Comparison of ENCODE assay signal across 12 cellular contexts in genomic region chrX:19342331-19342906, GRCh38. TPM values are rescaled to one million over a fixed set of nuclear protein-coding genes. Genes with fewer than 3 reads are reported as not detected.
A peak's percentile ranks its signal among the peaks of the same experiment; 100 is the strongest.
DNase-seq lines count a peak whose midpoint lies in the region; FAIRE-seq and TF ChIP-seq lines count a peak whose summit lies in the region.
"Had no signal": no experiment of that assay in that cellular context is flagged by ENCODE, and none has a peak within 500 bp of the region (broad histone marks: within the 10 kb centered on the region; RNA-seq: fewer than 3 reads in every experiment).

No MANE protein-coding gene starts in this region.

- in situ Hi-C loops in mammary epithelial cell (cut with MboI; ENCODE audit: low sequenced_read_pairs in 2 of 2) = loop anchor here in 1 of 2 donors (25.0 kb wide), 1 partner anchor 405 kb away; no protein-coding TSS in a partner anchor

- dilution Hi-C loops in mammary epithelial cell (cut with HindIII; ENCODE audit: low sequenced_read_pairs) = loop anchor here (25.0 kb wide), 1 partner anchor 955 kb away; no protein-coding TSS in a partner anchor

- H3K27me3 ChIP-seq in mammary epithelial cell (ENCODE audit: insufficient read depth, low read length) = no peaks in the 10 kb centered on the region
- H3K27me3 ChIP-seq in thyroid gland = no peaks in the 10 kb centered on the region
- H3K27me3 ChIP-seq in suprapubic skin = no peaks in the 10 kb centered on the region

- no peaks in the 10 kb centered on the region for H3K36me3 ChIP-seq in mammary epithelial cell (ENCODE audit: insufficient read depth, low read length)
- peaks cover 5% of the 10 kb centered on the region; the same call in 1 of the 2 replicates for H3K36me3 ChIP-seq in OCI-LY7 (ENCODE audit: insufficient read depth, low read length)
- no peaks in the 10 kb centered on the region for H3K36me3 ChIP-seq in thyroid gland
- H3K36me3 ChIP-seq in suprapubic skin = no peaks in the 10 kb centered on the region

- H4K20me1 ChIP-seq in mammary epithelial cell (ENCODE audit: insufficient read depth, low read length) = no peaks in the 10 kb centered on the region
- peaks cover 5% of the 10 kb centered on the region; the same call in 1 of the 2 replicates for H4K20me1 ChIP-seq in OCI-LY7 (ENCODE audit: insufficient read depth, low read length)

- CTCF ChIA-PET in mammary epithelial cell (lab: Charles Lee; ENCODE audit: low non-redundant PET) (no interaction called here), MCF 10A (lab: Yijun Ruan, JAX) (interaction anchor here (0.7 kb wide), 2 partner anchors 300 to 1645 kb away, joined by 4 to 5 read pairs; no protein-coding TSS in a partner anchor), OCI-LY7 (lab: Charles Lee; ENCODE audit: unreplicated experiment) (no interaction called here)

- H3K4me2 ChIP-seq in mammary epithelial cell (ENCODE audit: insufficient read depth, low read depth, low read length) (no peak overlapping the region), OCI-LY7 (ENCODE audit: low read length) (peak overlapping the region; percentile 95)

- TF ChIP-seq CTCF in mammary epithelial cell (conservative IDR thresholded peaks at IDR 0.05 in 1 of 2, IDR thresholded peaks at IDR 0.05 in 1 of 2; ENCODE audit: extremely low read depth in 1 of 2, insufficient read depth in 1 of 2, low read depth in 1 of 2, low read length in 2 of 2) (no peak), MCF 10A (IDR thresholded peaks at IDR 0.05; ENCODE audit: unreplicated experiment) (no peak), OCI-LY7 (conservative IDR thresholded peaks at IDR 0.05; ENCODE audit: low read length) (no peak), foreskin fibroblast (IDR thresholded peaks at IDR 0.05; ENCODE audit: low read depth, low read length) (no peak), thyroid gland (IDR thresholded peaks at IDR 0.05) (no peak), suprapubic skin (IDR thresholded peaks at IDR 0.05) (no peak)

- peaks cover 7% of the 10 kb centered on the region for H3K4me1 Mint-ChIP-seq in MCF 10A (ENCODE audit: insufficient read depth, unreplicated experiment)

- H3K4me1 ChIP-seq in mammary epithelial cell (ENCODE audit: insufficient read depth, low read length) = peaks cover 5% of the 10 kb centered on the region
- peaks cover 28% of the 10 kb centered on the region for H3K4me1 ChIP-seq in OCI-LY7 (ENCODE audit: insufficient read depth, low read length, poor library complexity, severe bottlenecking)
- no peaks in the 10 kb centered on the region for H3K4me1 ChIP-seq in thyroid gland
- peaks cover 6% of the 10 kb centered on the region for H3K4me1 ChIP-seq in suprapubic skin

- peaks cover 35% of the 10 kb centered on the region for H3K79me2 ChIP-seq in mammary epithelial cell (ENCODE audit: insufficient read depth, low read length)
- peaks cover 34% of the 10 kb centered on the region for H3K79me2 ChIP-seq in OCI-LY7 (ENCODE audit: insufficient read depth, low read depth, low read length)

- H3K9me3 Mint-ChIP-seq in MCF 10A (ENCODE audit: unreplicated experiment) = no peaks in the 10 kb centered on the region
- H3K9me3 Mint-ChIP-seq: GM23338 had no signal

- POLR2A ChIA-PET in MCF 10A (lab: Yijun Ruan, JAX) (interaction anchor here (2.1 kb wide), 1 partner anchor 324 kb away, joined by 5 read pairs; no protein-coding TSS in a partner anchor), OCI-LY7 (lab: Charles Lee) (interaction anchor here (0.6 kb wide), 1 partner anchor 634 kb away, joined by 3 read pairs; no protein-coding TSS in a partner anchor)

- no peaks in the 10 kb centered on the region for H3K36me3 Mint-ChIP-seq in MCF 10A (ENCODE audit: insufficient read depth, unreplicated experiment)

- BruUV-seq in mammary epithelial cell (replicated peaks; lab: Mats Ljungman, UMichigan) (no TSS peak), MCF 10A (replicated peaks; lab: Mats Ljungman, UMichigan) (no TSS peak), OCI-LY7 (replicated peaks; lab: Mats Ljungman, UMichigan) (no TSS peak)

- intact Hi-C loops in mammary epithelial cell (cut with micrococcal nuclease) = no loop called here
- intact Hi-C loops in MCF 10A (cut with micrococcal nuclease) = no loop called here
- intact Hi-C loops in OCI-LY7 (cut with micrococcal nuclease; ENCODE audit: unreplicated experiment) = no loop called here
- intact Hi-C loops in thyroid gland (cut with DNase I) = no loop called here

- no peaks in the 10 kb centered on the region for H3K9me2 ChIP-seq in OCI-LY7 (ENCODE audit: insufficient read depth, low read length)

- H3K4me3 ChIP-seq in mammary epithelial cell (replicated peaks in 1 of 3; ENCODE audit: insufficient read depth in 1 of 3, low read depth in 2 of 3, low read length in 3 of 3) (no peak overlapping the region), OCI-LY7 (ENCODE audit: low read depth, low read length, poor library complexity, severe bottlenecking) (no peak overlapping the region), foreskin fibroblast (ENCODE audit: low read depth in 1 of 2, low read length in 2 of 2) (no peak overlapping the region), thyroid gland (replicated peaks in 1 of 3) (no peak overlapping the region), suprapubic skin (no peak overlapping the region)

- H3K27ac ChIP-seq in mammary epithelial cell (ENCODE audit: insufficient read depth, low read depth, low read length) (no peak overlapping the region), OCI-LY7 (ENCODE audit: low read depth, low read length, poor library complexity, severe bottlenecking) (no peak overlapping the region), thyroid gland (no peak overlapping the region), caudate nucleus (ENCODE audit: low read depth, low read length) (no peak overlapping the region), suprapubic skin (no peak overlapping the region)

- no peak overlapping the region for H3K4me3 Mint-ChIP-seq in MCF 10A (ENCODE audit: unreplicated experiment)

- no peak for TF ChIP-seq POLR2A in thyroid gland (IDR thresholded peaks at IDR 0.05)
- TF ChIP-seq POLR2A in suprapubic skin (IDR thresholded peaks at IDR 0.05) = no peak

- no peak for DNase-seq in mammary epithelial cell
- no peak for DNase-seq in MCF 10A (ENCODE audit: unreplicated experiment)
- peak; percentile 0 for DNase-seq in OCI-LY7 (ENCODE audit: low spot score)
- DNase-seq in foreskin fibroblast = peak; percentile 29 to 67
- DNase-seq in thyroid gland = peak; percentile 28 to 36
- DNase-seq in caudate nucleus (lab: John Stamatoyannopoulos, UW) = no peak
- DNase-seq in urothelium cell line (ENCODE audit: low spot score) = no peak
- no peak for DNase-seq in suprapubic skin (ENCODE audit: low spot score in 2 of 2)
- DNase-seq: amniotic stem cell, mesenchymal stem cell, NCI-H446 treated with DMSO at 0.1 percent for 48 hours had no signal

- TF ChIP-seq EP300 in suprapubic skin (IDR thresholded peaks at IDR 0.05) = no peak

- H2AFZ ChIP-seq in mammary epithelial cell (ENCODE audit: low read depth, low read length) = peak overlapping the region; percentile 83
- H2AFZ ChIP-seq in OCI-LY7 (ENCODE audit: low read length) = peak overlapping the region; percentile 91; the same call in 1 of the 2 replicates

- FAIRE-seq in urothelium cell line (lab: Jason Lieb, UNC) = no peak

- WGBS in mammary epithelial cell (ENCODE audit: low coverage, missing lambda C conversion rate) = 38% methylated on average over 6 of the region's 6 CpGs
- 20 to 24% methylated on average over 6 of the region's 6 CpGs for WGBS in thyroid gland, 2 donors
- 54% methylated on average over 6 of the region's 6 CpGs for WGBS in suprapubic skin

- H3K27me3 Mint-ChIP-seq in MCF 10A (ENCODE audit: insufficient read depth, unreplicated experiment) = no peaks in the 10 kb centered on the region

- no peak overlapping the region for H3K9ac ChIP-seq in mammary epithelial cell (ENCODE audit: insufficient read depth, low read length)

- no peak overlapping the region for H3K27ac Mint-ChIP-seq in MCF 10A (ENCODE audit: low read depth, unreplicated experiment)
- H3K27ac Mint-ChIP-seq: GM23338 had no signal

- H3K9me3 ChIP-seq in mammary epithelial cell (replicated peaks; ENCODE audit: insufficient read depth, low read length) (peaks cover 2% of the 10 kb centered on the region), OCI-LY7 (ENCODE audit: low read length) (no peaks in the 10 kb centered on the region), thyroid gland (no peaks in the 10 kb centered on the region), suprapubic skin (no peaks in the 10 kb centered on the region)

RNA-seq across cellular contexts. Expression of gene PDHA1, which starts 1.3 kb away (rescaled TPM):
- total RNA-seq in mammary epithelial cell (100 to 1,000 TPM in 1 of 2 donors, 10 to 100 TPM in 1; 48.8 to 176 TPM), MCF 10A (2022) (177 and 220 TPM in 2 replicates), OCI-LY7 (2022) (236 and 249 TPM in 2 replicates), thyroid gland (100 to 1,000 TPM; 102 to 131 (median 123) TPM), suprapubic skin (100 to 1,000 TPM in 2 of 4 donors, 10 to 100 TPM in 2; 56.4 to 137 (median 105) TPM)
- polyA plus RNA-seq in mammary epithelial cell = 175 TPM
- 181 TPM for polyA minus RNA-seq in mammary epithelial cell
- 210 and 228 TPM in 2 replicates for total RNA-seq in OCI-LY7 (2014; rRNA removed; shearing (Covaris generic))

Comparison
In these comparisons a context has a peak if more than half of its experiments do, and no peak if none do; other contexts are left out.
1. DNase-seq: peak in OCI-LY7 (single experiment), foreskin fibroblast (2 of 2) and thyroid gland (2 of 2); none in mammary epithelial cell (single experiment), MCF 10A (single experiment), caudate nucleus (0 of 61), urothelium cell line (single experiment) and suprapubic skin (0 of 2).